ENCODE assay signal across 9 cellular contexts in the genomic region with DNA sequence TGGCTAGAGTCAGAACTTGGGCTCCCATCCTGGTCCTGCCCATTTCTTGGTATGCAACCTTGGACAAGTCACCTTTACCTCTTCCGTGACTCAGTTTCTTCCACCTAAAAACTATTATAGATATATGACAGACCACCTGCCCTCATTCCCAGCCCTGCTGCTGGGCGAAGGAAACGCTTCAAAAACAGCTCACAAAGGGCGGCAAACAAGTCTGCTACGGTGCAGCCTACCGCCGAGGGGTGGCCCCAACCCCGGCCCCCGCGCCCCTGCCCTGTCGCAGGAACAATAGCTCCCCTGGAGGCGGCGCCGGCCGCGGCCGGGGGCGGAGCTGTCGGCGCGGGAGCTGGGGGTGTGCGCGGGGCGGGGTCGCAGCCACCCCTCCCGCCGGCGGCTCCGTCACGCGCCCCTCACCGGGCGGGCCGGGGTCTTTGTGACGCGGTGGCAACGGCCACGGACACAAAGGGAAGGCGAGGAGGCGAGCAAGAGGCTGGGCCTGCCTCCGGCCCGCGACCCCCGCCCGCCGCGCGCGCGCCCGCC. TPM values are rescaled to one million over a fixed set of nuclear protein-coding genes. Genes with fewer than 3 reads are reported as not detected.
A peak's percentile ranks its signal among the peaks of the same experiment; 100 is the strongest.
DNase-seq lines count a peak whose midpoint lies in the region; ATAC-seq, FAIRE-seq and TF ChIP-seq lines count a peak whose summit lies in the region.
"Had no signal": no experiment of that assay in that cellular context is flagged by ENCODE, and none has a peak within 500 bp of the region (broad histone marks: within the 10 kb centered on the region; RNA-seq: fewer than 3 reads in every experiment).

A gene with protein sequence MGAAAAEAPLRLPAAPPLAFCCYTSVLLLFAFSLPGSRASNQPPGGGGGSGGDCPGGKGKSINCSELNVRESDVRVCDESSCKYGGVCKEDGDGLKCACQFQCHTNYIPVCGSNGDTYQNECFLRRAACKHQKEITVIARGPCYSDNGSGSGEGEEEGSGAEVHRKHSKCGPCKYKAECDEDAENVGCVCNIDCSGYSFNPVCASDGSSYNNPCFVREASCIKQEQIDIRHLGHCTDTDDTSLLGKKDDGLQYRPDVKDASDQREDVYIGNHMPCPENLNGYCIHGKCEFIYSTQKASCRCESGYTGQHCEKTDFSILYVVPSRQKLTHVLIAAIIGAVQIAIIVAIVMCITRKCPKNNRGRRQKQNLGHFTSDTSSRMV (plus strand): TSS at position 425 of the 537 bp plus-strand sequence. CDS start 396 bp downstream, outside the sequence.

- H2AFZ ChIP-seq in OCI-LY1 (ENCODE audit: low read length): no peak within 1 kb of the TSS

- no peaks in the 10 kb centered on the region for H4K20me1 ChIP-seq in OCI-LY1 (ENCODE audit: insufficient read depth, low read length)

- H3K9me3 ChIP-seq in OCI-LY1 (ENCODE audit: low read length) (no peaks in the 10 kb centered on the region), pancreas (no peaks in the 10 kb centered on the region)

- no peaks in the 10 kb centered on the region for H3K9me2 ChIP-seq in OCI-LY1 (ENCODE audit: low read depth, low read length)

- H3K27me3 ChIP-seq in OCI-LY1 (ENCODE audit: insufficient read depth, low read length): no peaks in the 10 kb centered on the region
- no peaks in the 10 kb centered on the region for H3K27me3 ChIP-seq in pancreas

- peak; percentile 43 for ATAC-seq in HG03039 (IDR thresholded peaks at IDR 0.05; ENCODE audit: unreplicated experiment)
- peak; percentile 51 to 90 (median 74) for ATAC-seq in pancreas
- no peak for ATAC-seq in GM21528 (IDR thresholded peaks at IDR 0.05; ENCODE audit: low FRiP score, unreplicated experiment)

- TF ChIP-seq CTCF in OCI-LY1 (IDR thresholded peaks at IDR 0.05; ENCODE audit: low read length) (peak; percentile 14; the same call in 1 of the 2 replicates), pancreas (IDR thresholded peaks at IDR 0.05) (no peak)

- intact Hi-C loops in pancreas (cut with DNase I): no loop called here

- no peak for FAIRE-seq in pancreas (lab: Jason Lieb, UNC)

- peaks cover 25% of the 10 kb centered on the region for H3K4me1 ChIP-seq in OCI-LY1 (ENCODE audit: insufficient read depth, low read length, severe bottlenecking)
- H3K4me1 ChIP-seq in pancreas: no peaks in the 10 kb centered on the region

- H3K79me2 ChIP-seq in OCI-LY1 (ENCODE audit: insufficient read depth, low read length): no peaks in the 10 kb centered on the region; the same call in 1 of the 2 replicates

- peak within 1 kb of the TSS; percentile 79 for H3K4me2 ChIP-seq in OCI-LY1 (ENCODE audit: low read length)

- H3K9ac ChIP-seq in OCI-LY1 (ENCODE audit: low read length): peak within 1 kb of the TSS; percentile 77

- H3K36me3 ChIP-seq in OCI-LY1 (ENCODE audit: insufficient read depth, low read length) (no peaks in the 10 kb centered on the region), pancreas (no peaks in the 10 kb centered on the region)

- WGBS in pancreas, 2 donors: 2 to 3% methylated on average over 23 to 51 of the region's 51 CpGs

- DNase-seq in DMS153 (lab: John Stamatoyannopoulos, UW) (peak; percentile 3), DMS153 treated with DMSO at 0.1 percent for 48 hours (lab: John Stamatoyannopoulos, UW; ENCODE audit: unreplicated experiment) (no peak), glomerular visceral epithelial cell (ENCODE audit: extremely low spot score) (peak; percentile 45), pancreas (peak; percentile 14 to 78 (median 32))
- peak; percentile 41 for DNase-seq in activated naive CD4-positive, alpha-beta T cell treated with Interleukin-2 at 50 U/mL for 16 hours

- H3F3A ChIP-seq in OCI-LY1 (ENCODE audit: insufficient read depth, low read length): no peaks in the 10 kb centered on the region

- H3K4me3 ChIP-seq in OCI-LY1 (ENCODE audit: low read depth, low read length, poor library complexity, severe bottlenecking) (peak within 1 kb of the TSS; percentile 92), pancreas (peak within 1 kb of the TSS; percentile 36 to 69 (median 58))

- H3K27ac ChIP-seq in OCI-LY1 (ENCODE audit: low read depth, low read length, poor library complexity, severe bottlenecking) (no peak within 1 kb of the TSS), pancreas (no peak within 1 kb of the TSS)
- H3K27ac ChIP-seq: C4-2B had no signal

RNA-seq across cellular contexts. Expression of the gene that starts here (rescaled TPM):
- total RNA-seq in pancreas: under 1 TPM in 4 of 6 donors, not detected in 2; 0.09 to 0.32 (median 0.22) TPM
- not detected for polyA plus RNA-seq in pancreas

Comparison
In these comparisons a context has a peak if more than half of its experiments do, and no peak if none do; other contexts are left out.
1. Peak in DNase-seq, ATAC-seq and H3K4me3 ChIP-seq in pancreas; RNA of the gene not detected or under 1 TPM.